In the genomic region with DNA sequence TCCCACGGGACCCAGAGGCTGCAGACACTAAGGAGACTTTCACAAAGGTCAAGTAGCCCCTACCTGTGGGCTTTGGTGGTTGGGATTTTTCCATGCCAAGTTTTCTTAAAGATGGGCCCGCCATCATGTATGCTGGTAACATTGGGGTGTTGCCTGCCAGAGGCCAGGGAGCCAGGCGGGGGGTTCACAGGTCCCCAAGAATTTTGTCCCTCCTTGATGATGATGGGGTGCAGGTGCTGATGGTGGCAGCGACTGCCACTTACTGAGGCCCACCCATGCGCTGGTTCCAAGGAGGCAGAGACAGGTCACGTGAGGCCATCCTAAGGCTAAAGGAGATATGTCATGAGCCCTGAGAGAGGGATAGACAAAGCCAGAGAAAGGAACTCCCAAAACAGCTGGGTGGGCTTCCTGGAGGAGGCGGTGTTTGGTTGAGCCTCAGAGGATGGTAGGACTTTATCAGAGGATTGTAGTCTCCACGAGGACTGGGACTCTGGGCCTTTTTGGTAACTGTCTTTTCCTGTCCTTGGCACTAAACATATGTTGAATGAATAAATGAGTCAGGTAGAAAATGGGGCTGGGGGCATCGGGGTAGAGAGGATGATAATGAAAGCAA, we compare ENCODE assay signal across 12 cellular contexts. TPM values are rescaled to one million over a fixed set of nuclear protein-coding genes. Genes with fewer than 3 reads are reported as not detected.
A peak's percentile ranks its signal among the peaks of the same experiment; 100 is the strongest.
DNase-seq lines count a peak whose midpoint lies in the region; ATAC-seq and TF ChIP-seq lines count a peak whose summit lies in the region.
"Had no signal": no experiment of that assay in that cellular context is flagged by ENCODE, and none has a peak within 500 bp of the region (broad histone marks: within the 10 kb centered on the region; RNA-seq: fewer than 3 reads in every experiment).

No MANE protein-coding gene starts in this region.

- H2AFZ ChIP-seq in MM.1S (ENCODE audit: low read length) (no peak overlapping the region), smooth muscle cell (ENCODE audit: low read depth) (no peak overlapping the region)
- H2AFZ ChIP-seq: parathyroid adenoma had no signal

- 85 to 93% methylated on average over 6 to 7 of the region's 9 CpGs for WGBS in esophagus squamous epithelium, 2 donors
- 94% methylated on average over 9 of the region's 9 CpGs for WGBS in smooth muscle cell (ENCODE audit: low lambda C conversion rate)

- no peaks in the 10 kb centered on the region for H3K9me2 ChIP-seq in MM.1S (replicated peaks; ENCODE audit: insufficient read depth, low read length)

- peak overlapping the region; percentile 73 for H3K27ac Mint-ChIP-seq in T-helper 1 cell treated with Interleukin-12 subunit alpha and Interleukin-12 subunit beta and Interleukin-4 antibody, amounts not matched to agents 30 μg/mL and 1 μg/mL, for 36 hours
- peak overlapping the region; percentile 77 for H3K27ac Mint-ChIP-seq in stimulated activated naive B cell treated with anti-CD40 and anti-IgM and Interleukin-4, amounts not matched to agents 10 μg/mL and 1 μg/mL and 100 μg/mL, for 72 hours

- TF ChIP-seq POLR2A in esophagus squamous epithelium (IDR thresholded peaks at IDR 0.05) = no peak

- no peaks in the 10 kb centered on the region for H3K9me3 Mint-ChIP-seq in T-helper 1 cell treated with Interleukin-12 subunit alpha and Interleukin-12 subunit beta and Interleukin-4 antibody, amounts not matched to agents 30 μg/mL and 1 μg/mL, for 36 hours
- no peaks in the 10 kb centered on the region for H3K9me3 Mint-ChIP-seq in stimulated activated naive B cell treated with anti-CD40 and anti-IgM and Interleukin-4, amounts not matched to agents 10 μg/mL and 1 μg/mL and 100 μg/mL, for 72 hours

- no peaks in the 10 kb centered on the region for H3K27me3 Mint-ChIP-seq in T-helper 1 cell treated with Interleukin-12 subunit alpha and Interleukin-12 subunit beta and Interleukin-4 antibody, amounts not matched to agents 30 μg/mL and 1 μg/mL, for 36 hours (ENCODE audit: low read depth)
- H3K27me3 Mint-ChIP-seq in stimulated activated naive B cell treated with anti-CD40 and anti-IgM and Interleukin-4, amounts not matched to agents 10 μg/mL and 1 μg/mL and 100 μg/mL, for 72 hours = no peaks in the 10 kb centered on the region

- H3K4me3 ChIP-seq in esophagus squamous epithelium = no peak overlapping the region
- H3K4me3 ChIP-seq in MM.1S (ENCODE audit: low read length) = no peak overlapping the region
- H3K4me3 ChIP-seq in smooth muscle cell = no peak overlapping the region

- H3K9ac ChIP-seq in MM.1S (ENCODE audit: low read length) (no peak overlapping the region), smooth muscle cell (ENCODE audit: low read depth) (no peak overlapping the region)
- H3K9ac ChIP-seq: parathyroid adenoma had no signal

- H3K79me2 ChIP-seq in MM.1S (ENCODE audit: low read length) (no peaks in the 10 kb centered on the region), smooth muscle cell (ENCODE audit: low read depth) (no peaks in the 10 kb centered on the region)

- TF ChIP-seq CTCF in VCaP (conservative IDR thresholded peaks at IDR 0.05) (no peak), esophagus squamous epithelium (IDR thresholded peaks at IDR 0.05) (no peak), MM.1S (IDR thresholded peaks at IDR 0.05; ENCODE audit: low read length) (no peak), smooth muscle cell (IDR thresholded peaks at IDR 0.05; ENCODE audit: borderline replicate concordance, insufficient read depth, poor library complexity, severe bottlenecking) (no peak)

- H3K4me1 ChIP-seq in esophagus squamous epithelium (peaks cover 19 to 83% (median 57%) of the 10 kb centered on the region in 3 donors), MM.1S (ENCODE audit: low read length) (no peaks in the 10 kb centered on the region), smooth muscle cell (ENCODE audit: low read depth) (no peaks in the 10 kb centered on the region)

- no peak for DNase-seq in T-helper 1 cell
- no peak for DNase-seq in esophagus squamous epithelium (lab: John Stamatoyannopoulos, UW)
- no peak for DNase-seq in stimulated activated naive B cell treated with anti-CD40 and anti-IgM and Interleukin-4, amounts not matched to agents 10 μg/mL and 1 μg/mL and 100 μg/mL, for 72 hours
- no peak for DNase-seq in MM.1S
- no peak for DNase-seq in smooth muscle cell (lab: John Stamatoyannopoulos, UW; ENCODE audit: unreplicated experiment)
- DNase-seq: DMS 273 treated with DMSO at 0.1 percent for 48 hours, NCI-H187 treated with DMSO at 0.1 percent for 48 hours had no signal

- H4K20me1 ChIP-seq in MM.1S (ENCODE audit: insufficient read depth, low read length) = no peaks in the 10 kb centered on the region
- no peaks in the 10 kb centered on the region for H4K20me1 ChIP-seq in smooth muscle cell (ENCODE audit: low read depth)

- H3K36me3 Mint-ChIP-seq in T-helper 1 cell treated with Interleukin-12 subunit alpha and Interleukin-12 subunit beta and Interleukin-4 antibody, amounts not matched to agents 30 μg/mL and 1 μg/mL, for 36 hours (ENCODE audit: low read depth) = peaks cover 22% of the 10 kb centered on the region
- H3K36me3 Mint-ChIP-seq in stimulated activated naive B cell treated with anti-CD40 and anti-IgM and Interleukin-4, amounts not matched to agents 10 μg/mL and 1 μg/mL and 100 μg/mL, for 72 hours = peaks cover 5 to 8% of the 10 kb centered on the region in 2 donors

- H3K36me3 ChIP-seq in esophagus squamous epithelium (peaks cover 3 to 33% (median 13%) of the 10 kb centered on the region in 3 donors), MM.1S (replicated peaks; ENCODE audit: insufficient read depth, low read length) (no peaks in the 10 kb centered on the region), smooth muscle cell (ENCODE audit: low read depth) (no peaks in the 10 kb centered on the region)

- intact Hi-C loops in esophagus squamous epithelium (cut with DNase I) = no loop called here

- H3K9me3 ChIP-seq in esophagus squamous epithelium (no peaks in the 10 kb centered on the region), MM.1S (replicated peaks; ENCODE audit: insufficient read depth, low read length) (no peaks in the 10 kb centered on the region), smooth muscle cell (replicated peaks; ENCODE audit: low read depth) (no peaks in the 10 kb centered on the region)

- H3F3A ChIP-seq in MM.1S (ENCODE audit: insufficient read depth, low read length) (no peaks in the 10 kb centered on the region), smooth muscle cell (ENCODE audit: low read depth) (no peaks in the 10 kb centered on the region)

- peak overlapping the region; percentile 37 for H3K4me3 Mint-ChIP-seq in T-helper 1 cell treated with Interleukin-12 subunit alpha and Interleukin-12 subunit beta and Interleukin-4 antibody, amounts not matched to agents 30 μg/mL and 1 μg/mL, for 36 hours
- H3K4me3 Mint-ChIP-seq in stimulated activated naive B cell treated with anti-CD40 and anti-IgM and Interleukin-4, amounts not matched to agents 10 μg/mL and 1 μg/mL and 100 μg/mL, for 72 hours = peak overlapping the region in 1 of 2 donors; percentile 19

- H3K4me2 ChIP-seq in MM.1S (ENCODE audit: low read depth, low read length) = no peak overlapping the region
- no peak overlapping the region for H3K4me2 ChIP-seq in smooth muscle cell

- no peaks in the 10 kb centered on the region for H3K27me3 ChIP-seq in esophagus squamous epithelium
- H3K27me3 ChIP-seq in MM.1S (replicated peaks; ENCODE audit: insufficient read depth, low read length) = 0 out of 2 replicates have a peak, but pooled peaks cover 3% of the 10 kb centered on the region
- no peaks in the 10 kb centered on the region for H3K27me3 ChIP-seq in smooth muscle cell (ENCODE audit: low read depth)

- peak overlapping the region; percentile 86 for H3K27ac ChIP-seq in VCaP
- peak overlapping the region; percentile 56 to 84 (median 76) for H3K27ac ChIP-seq in esophagus squamous epithelium
- no peak overlapping the region for H3K27ac ChIP-seq in MM.1S (ENCODE audit: low read length)
- H3K27ac ChIP-seq in smooth muscle cell (ENCODE audit: low read depth) = no peak overlapping the region
- H3K27ac ChIP-seq: 22Rv1, parathyroid adenoma had no signal

- no peak for ATAC-seq in stimulated activated naive B cell treated with anti-CD40 and anti-IgM and Interleukin-4, amounts not matched to agents 10 μg/mL and 1 μg/mL and 100 μg/mL, for 72 hours (replicated peaks)
- no peak for ATAC-seq in GM19463 (IDR thresholded peaks at IDR 0.05; ENCODE audit: unreplicated experiment)

- peaks cover 43% of the 10 kb centered on the region for H3K4me1 Mint-ChIP-seq in T-helper 1 cell treated with Interleukin-12 subunit alpha and Interleukin-12 subunit beta and Interleukin-4 antibody, amounts not matched to agents 30 μg/mL and 1 μg/mL, for 36 hours (ENCODE audit: low read depth)
- H3K4me1 Mint-ChIP-seq in stimulated activated naive B cell treated with anti-CD40 and anti-IgM and Interleukin-4, amounts not matched to agents 10 μg/mL and 1 μg/mL and 100 μg/mL, for 72 hours = peaks cover 14 to 28% of the 10 kb centered on the region in 2 donors

RNA-seq across cellular contexts. Expression of a gene that starts 14.4 kb away (rescaled TPM):
- total RNA-seq in esophagus squamous epithelium (10 to 100 TPM in 3 of 4 donors, 1 to 10 TPM in 1; 4.3 to 20.8 (median 17.1) TPM), smooth muscle cell (2.2 and 2.3 TPM in 2 replicates)
- 4.0 and 6.9 TPM in 2 replicates for polyA plus RNA-seq in smooth muscle cell

RNA-seq across cellular contexts. Expression of a gene that starts 35.4 kb away (rescaled TPM):
- 10 to 100 TPM; 11.2 to 21.6 (median 18.3) TPM for total RNA-seq in esophagus squamous epithelium
- 22.7 and 29.7 TPM in 2 replicates for total RNA-seq in smooth muscle cell
- 30.0 TPM in 2 replicates for polyA plus RNA-seq in smooth muscle cell

Comparison
In these comparisons a context has a peak if more than half of its experiments do, and no peak if none do; other contexts are left out.
1. H3K27ac ChIP-seq: peak in VCaP (single experiment) and esophagus squamous epithelium (4 of 4); none in MM.1S (single experiment) and smooth muscle cell (single experiment).